8 cellular contexts compared by ENCODE assay signal in genomic region chr13:113864303-113864890, GRCh38. TPM values are rescaled to one million over a fixed set of nuclear protein-coding genes. Genes with fewer than 3 reads are reported as not detected.
DNase-seq lines count a peak whose midpoint lies in the region; ATAC-seq and TF ChIP-seq lines count a peak whose summit lies in the region.

No MANE protein-coding gene starts in this region.

- no peak overlapping the region for H3K9ac ChIP-seq in HUES64 (ENCODE audit: low read depth, low read length)

- no peaks in the 10 kb centered on the region for H3K36me3 ChIP-seq in HUES64 (ENCODE audit: insufficient read depth, low read length)

- peaks cover 40% of the 10 kb centered on the region for H3K27me3 ChIP-seq in HUES64 (ENCODE audit: insufficient read depth, low read length)
- H3K27me3 ChIP-seq in dorsolateral prefrontal cortex, result no peaks in the 10 kb centered on the region

- intact Hi-C loops in dorsolateral prefrontal cortex (cut with DNase I), result loop anchor here in 1 of 2 donors (5.0 kb wide), 1 partner anchor 42 kb away; no protein-coding TSS in a partner anchor
- intact Hi-C loops in left colon (cut with DNase I, micrococcal nuclease), result no loop called here

- TF ChIP-seq CTCF in dorsolateral prefrontal cortex (IDR thresholded peaks at IDR 0.05 in 54 of 56, conservative IDR thresholded peaks at IDR 0.05 in 2 of 56; ENCODE audit: low read depth in 1 of 56, partially characterized antibody in 56 of 56), result no peak

- H3K9me3 ChIP-seq in HUES64 (ENCODE audit: insufficient read depth, low read depth, low read length), result no peaks in the 10 kb centered on the region

- in situ Hi-C loops in KBM-7 (cut with MboI; ENCODE audit: low pct_unique_long_range_greater_than_20kb, low sequenced_read_pairs), result no loop called here

- peak; percentile 70 for DNase-seq in AG08396 (ENCODE audit: low spot score)
- DNase-seq in dorsolateral prefrontal cortex, result peak in 2 of 10 donors; percentile 10 to 26
- peak; percentile 53 for DNase-seq in myocyte (ENCODE audit: low read depth)
- DNase-seq in left colon, result no peak
- DNase-seq in KBM-7, result no peak

- peaks cover 34% of the 10 kb centered on the region for H3K4me1 ChIP-seq in HUES64 (ENCODE audit: insufficient read depth, low read length)

- H3K4me3 ChIP-seq in HUES64 (ENCODE audit: low read length) (peak overlapping the region; percentile 63), dorsolateral prefrontal cortex (peak overlapping the region; percentile 43 to 92 (median 76))

- no peak for ATAC-seq in left colon
- no peak for ATAC-seq in HG03432 (IDR thresholded peaks at IDR 0.05; ENCODE audit: unreplicated experiment)
- no peak for ATAC-seq in HG03025 (IDR thresholded peaks at IDR 0.05; ENCODE audit: low FRiP score, unreplicated experiment)

- H3K27ac ChIP-seq in HUES64 (ENCODE audit: low read depth, low read length), result no peak overlapping the region
- H3K27ac ChIP-seq in dorsolateral prefrontal cortex, result peak overlapping the region in 41 of 59 donors; percentile 0 to 90 (median 66)

- WGBS in HUES64, result 56% methylated on average over 10 of the region's 10 CpGs

RNA-seq across cellular contexts. Expression of gene GAS6, which starts 0.5 kb away (rescaled TPM):
- 10.6 TPM for polyA plus RNA-seq in HUES64 (2013, experiment 1 of 2)
- 11.4 TPM for polyA plus RNA-seq in HUES64 (2013, experiment 2 of 2)
- total RNA-seq in dorsolateral prefrontal cortex (10 to 100 TPM; 41.8 to 89.8 (median 62.7) TPM), myocyte (169 and 172 TPM in 2 replicates), left colon (100 to 1,000 TPM; 125 to 185 TPM)
- polyA plus RNA-seq in myocyte (2012), result 847 TPM

Comparison
In these comparisons a context has a peak if more than half of its experiments do, and no peak if none do; other contexts are left out.
1. DNase-seq: peak in AG08396 (single experiment) and myocyte (single experiment); none in left colon (0 of 2) and KBM-7 (single experiment).